In genomic region chr7:155839461-155839860, GRCh38 we compare ENCODE assay signal across 33 cellular contexts. TPM values are rescaled to one million over a fixed set of nuclear protein-coding genes. Genes with fewer than 3 reads are reported as not detected.
"Had no signal": no experiment of that assay in that cellular context is flagged by ENCODE, and none has a peak within 500 bp of the region (broad histone marks: within the 10 kb centered on the region; RNA-seq: fewer than 3 reads in every experiment).

No MANE protein-coding gene starts in this region.

- H3K9me3 Mint-ChIP-seq: activated B cell treated with CpG ODN at 0.5 μM for 24 hours; activated CD8-positive, alpha-beta T cell treated with anti-CD3 and anti-CD28 coated beads for 36 hours; activated T-cell treated with anti-CD3 and anti-CD28 coated beads, Interleukin-2, amount 50 U/mL, for 4 hours; activated T-helper 17 cell treated with anti-CD3 and anti-CD28 coated beads, Interleukin-2, amount 50 U/mL, for 72 hours; central memory CD8-positive, alpha-beta T cell; effector memory CD8-positive, alpha-beta T cell; T-helper 2 cell treated with Interferon-gamma antibody and Interleukin-4, amounts not matched to agents 5 μg/mL and 100 μg/mL, for 36 hours had no signal

- H3K27ac Mint-ChIP-seq: activated B cell treated with CpG ODN at 0.5 μM for 24 hours; activated CD8-positive, alpha-beta T cell treated with anti-CD3 and anti-CD28 coated beads for 36 hours; activated naive CD8-positive, alpha-beta T cell; activated T-helper 17 cell treated with anti-CD3 and anti-CD28 coated beads, Interleukin-2, amount 50 U/mL, for 72 hours; effector memory CD8-positive, alpha-beta T cell; T-helper 17 cell; T-helper 2 cell treated with Interferon-gamma antibody and Interleukin-4, amounts not matched to agents 5 μg/mL and 100 μg/mL, for 36 hours had no signal

- H3K4me1 ChIP-seq: esophagus muscularis mucosa, foreskin keratinocyte, gastrocnemius medialis had no signal

- H3K27ac ChIP-seq: brain microvascular endothelial cell, esophagus muscularis mucosa, foreskin keratinocyte, gastrocnemius medialis, WERI-Rb-1 had no signal

- DNase-seq: activated B cell treated with CpG ODN at 0.5 μM for 24 hours; activated CD4-positive, alpha-beta T cell treated with anti-CD3 and anti-CD28 coated beads for 48 hours; activated CD4-positive, alpha-beta T cell treated with anti-CD3 and anti-CD28 coated beads, Interleukin-2, amount 50 U/mL, for 1 hour; activated CD4-positive, alpha-beta T cell treated with anti-CD3 and anti-CD28 coated beads, Interleukin-2, amount 50 U/mL, for 48 hours; activated CD8-positive, alpha-beta memory T cell treated with anti-CD3 and anti-CD28 coated beads for 24 hours; activated CD8-positive, alpha-beta T cell treated with anti-CD3 and anti-CD28 coated beads for 36 hours; activated effector memory CD4-positive, alpha-beta T cell treated with Interleukin-2 at 50 U/mL for 16 hours; activated gamma-delta T cell treated with Interleukin-2 at 50 U/mL for 16 hours; activated naive CD4-positive, alpha-beta T cell treated with anti-CD3 and anti-CD28 coated beads, Interleukin-2, amount 50 U/mL, for 16 hours; activated naive CD4-positive, alpha-beta T cell treated with Interleukin-2 at 50 U/mL for 16 hours; activated T-cell treated with anti-CD3 and anti-CD28 coated beads, Interleukin-2, amount 50 U/mL, for 4 hours; amniotic stem cell; anterior cingulate cortex; brain microvascular endothelial cell; cortex of kidney; dermis blood vessel endothelial cell; effector CD4-positive, alpha-beta T cell; effector memory CD8-positive, alpha-beta T cell; erythroblast; foreskin keratinocyte; gastrocnemius medialis; T-helper 1 cell; T-helper 17 cell; T1000; WERI-Rb-1 had no signal

- H3K36me3 Mint-ChIP-seq: activated naive CD8-positive, alpha-beta T cell had no signal

- ATAC-seq: activated CD4-positive, CD25-positive, alpha-beta regulatory T cell treated with anti-CD3 and anti-CD28 coated beads, Interleukin-2, amount 50 U/mL, for 24 hours; activated CD8-positive, alpha-beta T cell treated with anti-CD3 and anti-CD28 coated beads for 36 hours; activated T-cell treated with anti-CD3 and anti-CD28 coated beads, Interleukin-2, amount 50 U/mL, for 4 hours; activated T-helper 17 cell treated with anti-CD3 and anti-CD28 coated beads, Interleukin-2, amount 50 U/mL, for 72 hours; effector memory CD8-positive, alpha-beta T cell; foreskin keratinocyte; gastrocnemius medialis; T-helper 17 cell had no signal

- H3K27me3 Mint-ChIP-seq: activated naive CD8-positive, alpha-beta T cell had no signal

- H3K9me3 ChIP-seq: esophagus muscularis mucosa, gastrocnemius medialis had no signal

- H3K4me1 Mint-ChIP-seq: activated B cell treated with CpG ODN at 0.5 μM for 24 hours; activated T-helper 17 cell treated with anti-CD3 and anti-CD28 coated beads, Interleukin-2, amount 50 U/mL, for 72 hours; central memory CD8-positive, alpha-beta T cell had no signal

- H3K36me3 ChIP-seq: brain microvascular endothelial cell, esophagus muscularis mucosa, gastrocnemius medialis, WERI-Rb-1 had no signal

- H3K4me3 Mint-ChIP-seq: activated B cell treated with CpG ODN at 0.5 μM for 24 hours; activated CD8-positive, alpha-beta T cell treated with anti-CD3 and anti-CD28 coated beads for 36 hours; activated naive CD8-positive, alpha-beta T cell; activated T-cell treated with anti-CD3 and anti-CD28 coated beads, Interleukin-2, amount 50 U/mL, for 4 hours; activated T-helper 17 cell treated with anti-CD3 and anti-CD28 coated beads, Interleukin-2, amount 50 U/mL, for 72 hours; central memory CD8-positive, alpha-beta T cell; effector memory CD8-positive, alpha-beta T cell; T-helper 17 cell; T-helper 2 cell treated with Interferon-gamma antibody and Interleukin-4, amounts not matched to agents 5 μg/mL and 100 μg/mL, for 36 hours had no signal

- H3K4me3 ChIP-seq: esophagus muscularis mucosa, gastrocnemius medialis had no signal

- H3K27me3 ChIP-seq: foreskin keratinocyte had no signal

RNA-seq across cellular contexts. Expression of gene SHH, which starts 27.2 kb away (rescaled TPM):
- total RNA-seq: activated B cell treated with CpG ODN at 0.5 μM for 24 hours; activated CD8-positive, alpha-beta T cell treated with anti-CD3 and anti-CD28 coated beads for 36 hours; activated T-helper 17 cell treated with anti-CD3 and anti-CD28 coated beads, Interleukin-2, amount 50 U/mL, for 72 hours; bronchial epithelial cell; cardiac septum; dermis blood vessel endothelial cell; esophagus muscularis mucosa; gastrocnemius medialis; T-helper 17 cell had no signal
